Comparison of ENCODE assay signal across 15 cellular contexts in genomic region chr12:16573652-16574077, GRCh38. TPM values are rescaled to one million over a fixed set of nuclear protein-coding genes. Genes with fewer than 3 reads are reported as not detected.
DNase-seq lines count a peak whose midpoint lies in the region; ATAC-seq and TF ChIP-seq lines count a peak whose summit lies in the region.
"Had no signal": no experiment of that assay in that cellular context is flagged by ENCODE, and none has a peak within 500 bp of the region (broad histone marks: within the 10 kb centered on the region; RNA-seq: fewer than 3 reads in every experiment).

No MANE protein-coding gene starts in this region.

- ATAC-seq in left lobe of liver (peak; percentile 88), GM21367 (IDR thresholded peaks at IDR 0.05; ENCODE audit: unreplicated experiment) (no peak), HG02852 (IDR thresholded peaks at IDR 0.05; ENCODE audit: unreplicated experiment) (no peak)
- ATAC-seq: activated CD8-positive, alpha-beta T cell treated with anti-CD3 and anti-CD28 coated beads for 36 hours had no signal

- H3K27ac Mint-ChIP-seq in type B pancreatic cell = no peak overlapping the region
- H3K27ac Mint-ChIP-seq: activated CD8-positive, alpha-beta T cell treated with anti-CD3 and anti-CD28 coated beads for 36 hours had no signal

- DNase-seq in NCI-H1417 (lab: John Stamatoyannopoulos, UW) (peak in 2 of 3 experiments; percentile 40 to 63), NCI-H1417 treated with DMSO at 0.1 percent for 48 hours (lab: John Stamatoyannopoulos, UW) (no peak), caudate nucleus (lab: John Stamatoyannopoulos, UW) (peak in 5 of 61 donors; percentile 15 to 35 (median 34)), left lobe of liver (ENCODE audit: low spot score) (peak; percentile 59), type B pancreatic cell (ENCODE audit: extremely low spot score, unreplicated experiment) (no peak), DMS 273 (lab: John Stamatoyannopoulos, UW; ENCODE audit: unreplicated experiment) (no peak)
- DNase-seq: activated CD8-positive, alpha-beta T cell treated with anti-CD3 and anti-CD28 coated beads for 36 hours; amniotic stem cell; NCI-H1930; SHP77; stimulated activated CD4-positive, alpha-beta T cell treated with anti-CD3 and anti-CD28 coated beads, Interleukin-2, amount 100 ng/mL, for 24 hours; substantia nigra had no signal

- H3K27ac ChIP-seq in caudate nucleus (ENCODE audit: low read depth, low read length) = peak overlapping the region; percentile 79
- H3K27ac ChIP-seq: 22Rv1 had no signal

- no peaks in the 10 kb centered on the region for H3K36me3 Mint-ChIP-seq in type B pancreatic cell

- no peaks in the 10 kb centered on the region for H3K9me3 Mint-ChIP-seq in type B pancreatic cell

- peak overlapping the region; percentile 2 for H3K4me3 Mint-ChIP-seq in type B pancreatic cell
- H3K4me3 Mint-ChIP-seq: activated CD8-positive, alpha-beta T cell treated with anti-CD3 and anti-CD28 coated beads for 36 hours had no signal

- H3K27me3 Mint-ChIP-seq in type B pancreatic cell = peaks cover 41% of the 10 kb centered on the region
- H3K27me3 Mint-ChIP-seq: activated CD8-positive, alpha-beta T cell treated with anti-CD3 and anti-CD28 coated beads for 36 hours had no signal

- H3K4me1 Mint-ChIP-seq in type B pancreatic cell (ENCODE audit: unreplicated experiment) = peaks cover 6% of the 10 kb centered on the region

- TF ChIP-seq CTCF in type B pancreatic cell (conservative IDR thresholded peaks at IDR 0.05) = no peak

RNA-seq across cellular contexts. Expression of gene LMO3, which starts 32.3 kb away (rescaled TPM):
- total RNA-seq in left lobe of liver (0.15 TPM), type B pancreatic cell (ENCODE audit: low replicate concordance) (4.1 and 4.4 TPM in 2 replicates)
- total RNA-seq: activated CD8-positive, alpha-beta T cell treated with anti-CD3 and anti-CD28 coated beads for 36 hours had no signal

Comparison
In these comparisons a context has a peak if more than half of its experiments do, and no peak if none do; other contexts are left out.
1. DNase-seq: peak in NCI-H1417 (2 of 3) and left lobe of liver (single experiment); none in NCI-H1417 treated with DMSO at 0.1 percent for 48 hours (single experiment), type B pancreatic cell (single experiment) and DMS 273 (single experiment).